Comparison of ENCODE assay signal across 1 cellular context in the genomic region with DNA sequence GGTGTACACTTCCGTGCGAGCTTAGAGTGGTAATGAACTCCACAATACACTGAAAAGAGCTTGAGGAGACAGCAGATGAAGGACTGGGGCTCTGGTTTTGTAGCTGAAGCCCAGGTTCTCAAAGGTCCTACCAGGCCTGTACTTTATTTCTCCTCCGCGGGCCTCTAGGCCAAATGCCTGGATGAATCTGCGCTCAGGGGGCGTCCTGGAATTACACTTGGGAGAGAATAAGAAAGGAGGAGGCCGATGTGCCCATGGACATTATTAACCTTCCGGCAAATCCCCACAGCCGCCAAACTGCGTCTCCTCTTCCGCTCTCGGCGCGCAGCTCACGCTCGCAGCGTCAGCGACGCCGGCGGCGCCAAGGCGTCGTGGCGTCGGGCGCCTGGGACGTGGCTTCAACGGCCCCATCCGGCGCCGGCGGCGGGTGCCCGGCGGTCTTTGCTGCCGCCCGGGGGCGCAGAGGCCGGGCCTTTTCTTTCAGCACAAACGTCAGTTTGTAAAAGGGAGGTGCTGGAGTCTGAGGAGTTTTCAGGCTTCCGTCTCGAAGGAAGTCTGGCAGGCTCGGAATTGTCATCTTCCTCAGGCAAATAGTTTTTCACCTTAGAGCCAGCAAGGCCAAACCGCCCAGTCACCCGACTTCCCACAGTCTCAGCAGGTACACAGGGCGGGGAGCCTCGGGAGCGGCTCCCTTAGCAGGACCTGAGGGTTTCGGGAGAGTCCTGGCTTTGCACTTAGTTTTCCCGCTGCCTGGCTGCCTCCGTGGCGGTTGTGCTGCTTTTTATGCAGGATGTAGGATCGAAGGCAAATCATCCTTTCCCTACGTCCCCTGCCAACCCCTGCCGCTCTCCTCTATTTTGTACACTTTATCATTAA.
TF ChIP-seq lines count a peak whose summit lies in the region.

A gene (plus strand): TSS at position 401 of the 876 bp plus-strand sequence. CDS start 5,503 bp downstream, outside the sequence.

TF ChIP-seq in HepG2, 621 proteins besides CTCF, POLR2A, EP300 and RAD21 (continued from another document):
- TF ChIP-seq, protein P1, sequence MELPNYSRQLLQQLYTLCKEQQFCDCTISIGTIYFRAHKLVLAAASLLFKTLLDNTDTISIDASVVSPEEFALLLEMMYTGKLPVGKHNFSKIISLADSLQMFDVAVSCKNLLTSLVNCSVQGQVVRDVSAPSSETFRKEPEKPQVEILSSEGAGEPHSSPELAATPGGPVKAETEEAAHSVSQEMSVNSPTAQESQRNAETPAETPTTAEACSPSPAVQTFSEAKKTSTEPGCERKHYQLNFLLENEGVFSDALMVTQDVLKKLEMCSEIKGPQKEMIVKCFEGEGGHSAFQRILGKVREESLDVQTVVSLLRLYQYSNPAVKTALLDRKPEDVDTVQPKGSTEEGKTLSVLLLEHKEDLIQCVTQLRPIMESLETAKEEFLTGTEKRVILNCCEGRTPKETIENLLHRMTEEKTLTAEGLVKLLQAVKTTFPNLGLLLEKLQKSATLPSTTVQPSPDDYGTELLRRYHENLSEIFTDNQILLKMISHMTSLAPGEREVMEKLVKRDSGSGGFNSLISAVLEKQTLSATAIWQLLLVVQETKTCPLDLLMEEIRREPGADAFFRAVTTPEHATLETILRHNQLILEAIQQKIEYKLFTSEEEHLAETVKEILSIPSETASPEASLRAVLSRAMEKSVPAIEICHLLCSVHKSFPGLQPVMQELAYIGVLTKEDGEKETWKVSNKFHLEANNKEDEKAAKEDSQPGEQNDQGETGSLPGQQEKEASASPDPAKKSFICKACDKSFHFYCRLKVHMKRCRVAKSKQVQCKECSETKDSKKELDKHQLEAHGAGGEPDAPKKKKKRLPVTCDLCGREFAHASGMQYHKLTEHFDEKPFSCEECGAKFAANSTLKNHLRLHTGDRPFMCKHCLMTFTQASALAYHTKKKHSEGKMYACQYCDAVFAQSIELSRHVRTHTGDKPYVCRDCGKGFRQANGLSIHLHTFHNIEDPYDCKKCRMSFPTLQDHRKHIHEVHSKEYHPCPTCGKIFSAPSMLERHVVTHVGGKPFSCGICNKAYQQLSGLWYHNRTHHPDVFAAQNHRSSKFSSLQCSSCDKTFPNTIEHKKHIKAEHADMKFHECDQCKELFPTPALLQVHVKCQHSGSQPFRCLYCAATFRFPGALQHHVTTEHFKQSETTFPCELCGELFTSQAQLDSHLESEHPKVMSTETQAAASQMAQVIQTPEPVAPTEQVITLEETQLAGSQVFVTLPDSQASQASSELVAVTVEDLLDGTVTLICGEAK (IDR thresholded peaks at IDR 0.05): no peak
- TF ChIP-seq, protein P1 (CRISPR knock-in tag; IDR thresholded peaks at IDR 0.05): peak; percentile 17; the same call in 1 of the 2 replicates
- TF ChIP-seq ZNF274 (CRISPR knock-in tag; IDR thresholded peaks at IDR 0.05) (peak; percentile 37; the same call in 1 of the 2 replicates), CREB1 (IDR thresholded peaks at IDR 0.05) (no peak; the same call in 1 of the 2 replicates), CREB1 (CRISPR knock-in tag; IDR thresholded peaks at IDR 0.05) (peak; percentile 51; the same call in 1 of the 2 replicates), PTBP1 (IDR thresholded peaks at IDR 0.05; ENCODE audit: low read depth, low read length, poor library complexity, severe bottlenecking) (peak; percentile 55), ETV5 (CRISPR knock-in tag; IDR thresholded peaks at IDR 0.05; ENCODE audit: borderline replicate concordance) (peak; percentile 72; the same call in 1 of the 2 replicates), HOXA3 (CRISPR knock-in tag; IDR thresholded peaks at IDR 0.05) (peak; percentile 72; the same call in 1 of the 2 replicates), TMF1 (CRISPR knock-in tag; IDR thresholded peaks at IDR 0.05; ENCODE audit: low read depth) (peak; percentile 75; the same call in 1 of the 2 replicates), SNAPC2 (CRISPR knock-in tag; IDR thresholded peaks at IDR 0.05) (0 out of 2 replicates have a peak, but pooled peaks have one; percentile 35), TARDBP (CRISPR knock-in tag; IDR thresholded peaks at IDR 0.05) (peak; percentile 54; the same call in 1 of the 2 replicates), ZNF17 (CRISPR knock-in tag; IDR thresholded peaks at IDR 0.05) (no peak), ZNF430 (CRISPR knock-in tag; IDR thresholded peaks at IDR 0.05) (peak; percentile 63; the same call in 1 of the 2 replicates), ZNF780A (CRISPR knock-in tag; IDR thresholded peaks at IDR 0.05) (no peak)
- TF ChIP-seq, protein P2, sequence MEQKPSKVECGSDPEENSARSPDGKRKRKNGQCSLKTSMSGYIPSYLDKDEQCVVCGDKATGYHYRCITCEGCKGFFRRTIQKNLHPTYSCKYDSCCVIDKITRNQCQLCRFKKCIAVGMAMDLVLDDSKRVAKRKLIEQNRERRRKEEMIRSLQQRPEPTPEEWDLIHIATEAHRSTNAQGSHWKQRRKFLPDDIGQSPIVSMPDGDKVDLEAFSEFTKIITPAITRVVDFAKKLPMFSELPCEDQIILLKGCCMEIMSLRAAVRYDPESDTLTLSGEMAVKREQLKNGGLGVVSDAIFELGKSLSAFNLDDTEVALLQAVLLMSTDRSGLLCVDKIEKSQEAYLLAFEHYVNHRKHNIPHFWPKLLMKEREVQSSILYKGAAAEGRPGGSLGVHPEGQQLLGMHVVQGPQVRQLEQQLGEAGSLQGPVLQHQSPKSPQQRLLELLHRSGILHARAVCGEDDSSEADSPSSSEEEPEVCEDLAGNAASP (CRISPR knock-in tag; IDR thresholded peaks at IDR 0.05; ENCODE audit: borderline replicate concordance): peak; percentile 26; the same call in 1 of the 2 replicates
- TF ChIP-seq, protein P3, sequence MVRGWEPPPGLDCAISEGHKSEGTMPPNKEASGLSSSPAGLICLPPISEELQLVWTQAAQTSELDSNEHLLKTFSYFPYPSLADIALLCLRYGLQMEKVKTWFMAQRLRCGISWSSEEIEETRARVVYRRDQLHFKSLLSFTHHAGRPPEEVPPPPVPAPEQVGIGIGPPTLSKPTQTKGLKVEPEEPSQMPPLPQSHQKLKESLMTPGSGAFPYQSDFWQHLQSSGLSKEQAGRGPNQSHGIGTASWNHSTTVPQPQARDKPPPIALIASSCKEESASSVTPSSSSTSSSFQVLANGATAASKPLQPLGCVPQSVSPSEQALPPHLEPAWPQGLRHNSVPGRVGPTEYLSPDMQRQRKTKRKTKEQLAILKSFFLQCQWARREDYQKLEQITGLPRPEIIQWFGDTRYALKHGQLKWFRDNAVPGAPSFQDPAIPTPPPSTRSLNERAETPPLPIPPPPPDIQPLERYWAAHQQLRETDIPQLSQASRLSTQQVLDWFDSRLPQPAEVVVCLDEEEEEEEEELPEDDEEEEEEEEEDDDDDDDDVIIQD (CRISPR knock-in tag; IDR thresholded peaks at IDR 0.05; ENCODE audit: low read depth): no peak
- TF ChIP-seq, protein P4, sequence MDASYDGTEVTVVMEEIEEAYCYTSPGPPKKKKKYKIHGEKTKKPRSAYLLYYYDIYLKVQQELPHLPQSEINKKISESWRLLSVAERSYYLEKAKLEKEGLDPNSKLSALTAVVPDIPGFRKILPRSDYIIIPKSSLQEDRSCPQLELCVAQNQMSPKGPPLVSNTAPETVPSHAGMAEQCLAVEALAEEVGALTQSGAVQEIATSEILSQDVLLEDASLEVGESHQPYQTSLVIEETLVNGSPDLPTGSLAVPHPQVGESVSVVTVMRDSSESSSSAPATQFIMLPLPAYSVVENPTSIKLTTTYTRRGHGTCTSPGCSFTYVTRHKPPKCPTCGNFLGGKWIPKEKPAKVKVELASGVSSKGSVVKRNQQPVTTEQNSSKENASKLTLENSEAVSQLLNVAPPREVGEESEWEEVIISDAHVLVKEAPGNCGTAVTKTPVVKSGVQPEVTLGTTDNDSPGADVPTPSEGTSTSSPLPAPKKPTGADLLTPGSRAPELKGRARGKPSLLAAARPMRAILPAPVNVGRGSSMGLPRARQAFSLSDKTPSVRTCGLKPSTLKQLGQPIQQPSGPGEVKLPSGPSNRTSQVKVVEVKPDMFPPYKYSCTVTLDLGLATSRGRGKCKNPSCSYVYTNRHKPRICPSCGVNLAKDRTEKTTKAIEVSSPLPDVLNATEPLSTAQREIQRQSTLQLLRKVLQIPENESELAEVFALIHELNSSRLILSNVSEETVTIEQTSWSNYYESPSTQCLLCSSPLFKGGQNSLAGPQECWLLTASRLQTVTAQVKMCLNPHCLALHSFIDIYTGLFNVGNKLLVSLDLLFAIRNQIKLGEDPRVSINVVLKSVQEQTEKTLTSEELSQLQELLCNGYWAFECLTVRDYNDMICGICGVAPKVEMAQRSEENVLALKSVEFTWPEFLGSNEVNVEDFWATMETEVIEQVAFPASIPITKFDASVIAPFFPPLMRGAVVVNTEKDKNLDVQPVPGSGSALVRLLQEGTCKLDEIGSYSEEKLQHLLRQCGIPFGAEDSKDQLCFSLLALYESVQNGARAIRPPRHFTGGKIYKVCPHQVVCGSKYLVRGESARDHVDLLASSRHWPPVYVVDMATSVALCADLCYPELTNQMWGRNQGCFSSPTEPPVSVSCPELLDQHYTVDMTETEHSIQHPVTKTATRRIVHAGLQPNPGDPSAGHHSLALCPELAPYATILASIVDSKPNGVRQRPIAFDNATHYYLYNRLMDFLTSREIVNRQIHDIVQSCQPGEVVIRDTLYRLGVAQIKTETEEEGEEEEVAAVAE (CRISPR knock-in tag; IDR thresholded peaks at IDR 0.05; ENCODE audit: borderline replicate concordance): no peak
- TF ChIP-seq, protein P5, sequence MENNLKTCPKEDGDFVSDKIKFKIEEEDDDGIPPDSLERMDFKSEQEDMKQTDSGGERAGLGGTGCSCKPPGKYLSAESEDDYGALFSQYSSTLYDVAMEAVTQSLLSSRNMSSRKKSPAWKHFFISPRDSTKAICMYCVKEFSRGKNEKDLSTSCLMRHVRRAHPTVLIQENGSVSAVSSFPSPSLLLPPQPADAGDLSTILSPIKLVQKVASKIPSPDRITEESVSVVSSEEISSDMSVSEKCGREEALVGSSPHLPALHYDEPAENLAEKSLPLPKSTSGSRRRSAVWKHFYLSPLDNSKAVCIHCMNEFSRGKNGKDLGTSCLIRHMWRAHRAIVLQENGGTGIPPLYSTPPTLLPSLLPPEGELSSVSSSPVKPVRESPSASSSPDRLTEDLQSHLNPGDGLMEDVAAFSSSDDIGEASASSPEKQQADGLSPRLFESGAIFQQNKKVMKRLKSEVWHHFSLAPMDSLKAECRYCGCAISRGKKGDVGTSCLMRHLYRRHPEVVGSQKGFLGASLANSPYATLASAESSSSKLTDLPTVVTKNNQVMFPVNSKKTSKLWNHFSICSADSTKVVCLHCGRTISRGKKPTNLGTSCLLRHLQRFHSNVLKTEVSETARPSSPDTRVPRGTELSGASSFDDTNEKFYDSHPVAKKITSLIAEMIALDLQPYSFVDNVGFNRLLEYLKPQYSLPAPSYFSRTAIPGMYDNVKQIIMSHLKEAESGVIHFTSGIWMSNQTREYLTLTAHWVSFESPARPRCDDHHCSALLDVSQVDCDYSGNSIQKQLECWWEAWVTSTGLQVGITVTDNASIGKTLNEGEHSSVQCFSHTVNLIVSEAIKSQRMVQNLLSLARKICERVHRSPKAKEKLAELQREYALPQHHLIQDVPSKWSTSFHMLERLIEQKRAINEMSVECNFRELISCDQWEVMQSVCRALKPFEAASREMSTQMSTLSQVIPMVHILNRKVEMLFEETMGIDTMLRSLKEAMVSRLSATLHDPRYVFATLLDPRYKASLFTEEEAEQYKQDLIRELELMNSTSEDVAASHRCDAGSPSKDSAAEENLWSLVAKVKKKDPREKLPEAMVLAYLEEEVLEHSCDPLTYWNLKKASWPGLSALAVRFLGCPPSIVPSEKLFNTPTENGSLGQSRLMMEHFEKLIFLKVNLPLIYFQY (CRISPR knock-in tag; IDR thresholded peaks at IDR 0.05; ENCODE audit: borderline replicate concordance): peak; percentile 35; the same call in 1 of the 2 replicates
